8 cellular contexts compared by ENCODE assay signal in the genomic region with DNA sequence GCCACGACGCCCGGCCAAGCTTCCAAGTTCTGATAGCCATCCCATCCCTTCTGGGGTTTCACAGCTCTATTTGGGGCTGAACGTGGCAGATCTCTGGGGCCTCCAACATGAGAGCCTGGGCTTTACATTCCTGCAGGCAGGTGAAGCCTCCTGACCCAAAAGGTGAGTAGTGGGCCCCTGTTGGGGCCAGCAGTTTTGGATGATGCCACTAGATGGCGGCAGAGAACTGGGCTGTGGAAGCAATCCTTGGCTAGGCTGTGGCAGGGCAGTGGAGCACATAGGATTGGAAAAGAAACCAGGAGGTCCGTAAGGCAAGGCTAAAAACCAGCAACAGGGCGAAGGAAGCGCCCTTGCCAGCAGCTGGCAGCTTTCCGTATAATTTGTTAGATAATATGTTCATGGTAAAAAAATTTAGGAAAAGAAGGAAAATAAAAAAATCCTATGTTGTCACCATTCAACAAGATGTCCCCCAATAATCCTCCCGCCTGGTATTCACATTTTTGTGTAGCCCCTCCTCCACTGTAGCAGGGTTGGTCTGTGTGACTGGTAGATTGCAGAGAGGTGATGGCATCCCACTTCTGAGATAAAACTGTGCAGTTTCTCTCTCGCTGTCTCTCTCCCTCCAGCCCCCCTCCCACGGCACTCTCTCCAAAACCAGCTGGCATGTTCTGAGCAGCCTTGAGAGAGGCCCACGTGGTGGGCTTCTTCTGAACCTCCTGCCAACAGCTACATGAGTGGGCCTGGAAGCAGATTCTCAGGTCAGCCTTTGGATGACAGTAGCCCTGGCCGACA. TPM values are rescaled to one million over a fixed set of nuclear protein-coding genes. Genes with fewer than 3 reads are reported as not detected.
DNase-seq lines count a peak whose midpoint lies in the region; ATAC-seq and TF ChIP-seq lines count a peak whose summit lies in the region.

No MANE protein-coding gene starts in this region.

- intact Hi-C loops in activated CD8-positive, alpha-beta T cell treated with anti-CD3 and anti-CD28 coated beads for 36 hours (cut with micrococcal nuclease): no loop called here

- peak; percentile 93 for TF ChIP-seq CTCF in GM13977 (IDR thresholded peaks at IDR 0.05; ENCODE audit: extremely low read depth, insufficient read depth, missing control alignments)
- peak; percentile 86 for TF ChIP-seq CTCF in activated CD8-positive, alpha-beta T cell treated with anti-CD3 and anti-CD28 coated beads for 36 hours (IDR thresholded peaks at IDR 0.05)

- ATAC-seq in HG03045 (IDR thresholded peaks at IDR 0.05; ENCODE audit: unreplicated experiment): peak; percentile 68
- peak; percentile 83 for ATAC-seq in activated CD8-positive, alpha-beta T cell treated with anti-CD3 and anti-CD28 coated beads for 36 hours
- ATAC-seq in effector memory CD8-positive, alpha-beta T cell (replicated peaks): peak; percentile 67

- H3K27me3 Mint-ChIP-seq in activated CD8-positive, alpha-beta T cell treated with anti-CD3 and anti-CD28 coated beads for 36 hours: no peaks in the 10 kb centered on the region
- H3K27me3 Mint-ChIP-seq in effector memory CD8-positive, alpha-beta T cell: no peaks in the 10 kb centered on the region

- CTCF ChIA-PET in activated CD8-positive, alpha-beta T cell treated with anti-CD3 and anti-CD28 coated beads for 36 hours (lab: Charles Lee): interaction anchor here (0.7 to 2.2 kb wide), 13 partner anchors 10 to 256 kb away, joined by 3 to 19 read pairs (median 4); a partner anchor contains a TSS

- H3K36me3 Mint-ChIP-seq in activated CD8-positive, alpha-beta T cell treated with anti-CD3 and anti-CD28 coated beads for 36 hours (ENCODE audit: low read depth): peaks cover 3% of the 10 kb centered on the region
- peaks cover 16% of the 10 kb centered on the region for H3K36me3 Mint-ChIP-seq in effector memory CD8-positive, alpha-beta T cell (ENCODE audit: insufficient read depth)

- H3K4me1 ChIP-seq in ACC112 (ENCODE audit: control insufficient read depth, insufficient read depth, low read length, unreplicated experiment): peaks cover 19% of the 10 kb centered on the region

- no peaks in the 10 kb centered on the region for H3K9me3 Mint-ChIP-seq in activated CD8-positive, alpha-beta T cell treated with anti-CD3 and anti-CD28 coated beads for 36 hours
- H3K9me3 Mint-ChIP-seq in effector memory CD8-positive, alpha-beta T cell: no peaks in the 10 kb centered on the region

- DNase-seq in GM13977 (ENCODE audit: low spot score) (peak; percentile 65), NCI-H510A (lab: John Stamatoyannopoulos, UW) (peak; percentile 11), midbrain (lab: John Stamatoyannopoulos, UW) (peak; percentile 65)
- peak; percentile 76 for DNase-seq in activated CD8-positive, alpha-beta T cell treated with anti-CD3 and anti-CD28 coated beads for 36 hours
- peak; percentile 41 to 49 (median 44) for DNase-seq in effector memory CD8-positive, alpha-beta T cell
- DNase-seq in stimulated activated CD8-positive, alpha-beta memory T cell treated with anti-CD3 and anti-CD28 coated beads, Interleukin-4, amount 100 ng/mL, for 48 hours: peak; percentile 81

- H2AFZ ChIP-seq in ACC112 (ENCODE audit: low read length, unreplicated experiment): no peak overlapping the region

- H3K4me3 ChIP-seq in ACC112 (ENCODE audit: low read depth, low read length): peak overlapping the region; percentile 41

- POLR2A ChIA-PET in activated CD8-positive, alpha-beta T cell treated with anti-CD3 and anti-CD28 coated beads for 36 hours (lab: Charles Lee): no interaction called here

- peaks cover 4% of the 10 kb centered on the region; the same call in 1 of the 2 replicates for H3K27me3 ChIP-seq in ACC112 (ENCODE audit: insufficient read depth, low read length)

- no peak overlapping the region for H3K4me3 Mint-ChIP-seq in activated CD8-positive, alpha-beta T cell treated with anti-CD3 and anti-CD28 coated beads for 36 hours
- H3K4me3 Mint-ChIP-seq in effector memory CD8-positive, alpha-beta T cell: no peak overlapping the region

- no peak overlapping the region for H3K27ac ChIP-seq in ACC112 (ENCODE audit: low read depth, low read length)

- H3K4me1 Mint-ChIP-seq in activated CD8-positive, alpha-beta T cell treated with anti-CD3 and anti-CD28 coated beads for 36 hours (ENCODE audit: low read depth): peaks cover 12% of the 10 kb centered on the region
- H3K4me1 Mint-ChIP-seq in effector memory CD8-positive, alpha-beta T cell (ENCODE audit: low read depth in 2 of 2): peaks cover 12 to 14% of the 10 kb centered on the region in 2 donors

- H3K36me3 ChIP-seq in ACC112 (ENCODE audit: insufficient read depth, low read length): no peaks in the 10 kb centered on the region

- in situ Hi-C loops in GM13977 (cut with MboI; ENCODE audit: low pct_unique_long_range_greater_than_20kb, low sequenced_read_pairs, unreplicated experiment): no loop called here

- H3K27ac Mint-ChIP-seq in activated CD8-positive, alpha-beta T cell treated with anti-CD3 and anti-CD28 coated beads for 36 hours: no peak overlapping the region
- H3K27ac Mint-ChIP-seq in effector memory CD8-positive, alpha-beta T cell: peak overlapping the region in 1 of 2 donors; percentile 13

- H3K79me2 ChIP-seq in ACC112 (ENCODE audit: control insufficient read depth, insufficient read depth, low read length, unreplicated experiment): no peaks in the 10 kb centered on the region

RNA-seq across cellular contexts. Expression of a gene that starts 43.6 kb away (rescaled TPM):
- total RNA-seq in activated CD8-positive, alpha-beta T cell treated with anti-CD3 and anti-CD28 coated beads for 36 hours: not detected

Comparison
In these comparisons a context has a peak if more than half of its experiments do, and no peak if none do; other contexts are left out.
1. DNase-seq: peak in every context shown above with its lines; median percentile 81 in stimulated activated CD8-positive, alpha-beta memory T cell treated with anti-CD3 and anti-CD28 coated beads, Interleukin-4, amount 100 ng/mL, for 48 hours; 76 in activated CD8-positive, alpha-beta T cell treated with anti-CD3 and anti-CD28 coated beads for 36 hours; 65 in GM13977; 65 in midbrain; 44 in effector memory CD8-positive, alpha-beta T cell; 11 in NCI-H510A.